ENCODE assay signal across 8 cellular contexts in genomic region chr7:134891262-134892001, GRCh38.
A peak's percentile ranks its signal among the peaks of the same experiment; 100 is the strongest.
DNase-seq lines count a peak whose midpoint lies in the region; ATAC-seq and TF ChIP-seq lines count a peak whose summit lies in the region.

No MANE protein-coding gene starts in this region.

- DNase-seq in ELF-1 (ENCODE audit: low read depth, low spot score) (peak; percentile 88), NCI-H524 (lab: John Stamatoyannopoulos, UW) (peak; percentile 85 to 88), cardiac fibroblast (ENCODE audit: low read depth in 2 of 2) (peak; percentile 97), skeletal muscle cell (ENCODE audit: low read depth) (peak; percentile 96), NAMALWA (ENCODE audit: low spot score) (no peak)
- DNase-seq in activated CD4-positive, alpha-beta T cell treated with anti-CD3 and anti-CD28 coated beads for 4 hours: no peak

- H3K9me3 ChIP-seq in iPS-18c (ENCODE audit: control insufficient read depth, insufficient read depth, low read length): no peaks in the 10 kb centered on the region

- no peak for TF ChIP-seq CTCF in cardiac fibroblast (IDR thresholded peaks at IDR 0.05; ENCODE audit: low read depth, low read length)

- ATAC-seq in GM21360 (IDR thresholded peaks at IDR 0.05; ENCODE audit: unreplicated experiment): no peak

- H3K4me3 ChIP-seq in cardiac fibroblast (replicated peaks in 1 of 2; ENCODE audit: low read depth in 2 of 2, low read length in 2 of 2): peak overlapping the region; percentile 51 to 62
- peak overlapping the region; percentile 60; the same call in 1 of the 2 replicates for H3K4me3 ChIP-seq in iPS-18c (ENCODE audit: insufficient read depth, low read depth, low read length)
- H3K4me3 ChIP-seq in skeletal muscle cell (ENCODE audit: low read depth, low read length): peak overlapping the region; percentile 64

Comparison
In these comparisons a context has a peak if more than half of its experiments do, and no peak if none do; other contexts are left out.
1. DNase-seq: peak in ELF-1 (single experiment), NCI-H524 (2 of 2), cardiac fibroblast (2 of 2) and skeletal muscle cell (single experiment); none in activated CD4-positive, alpha-beta T cell treated with anti-CD3 and anti-CD28 coated beads for 4 hours (0 of 2) and NAMALWA (single experiment).
2. Peak in every context shown above with its lines, with median percentiles within 50 percentile points of each other: H3K4me3 ChIP-seq.